ENCODE assay signal across 8 cellular contexts in genomic region chr19:45863840-45864628, GRCh38.
DNase-seq lines count a peak whose midpoint lies in the region; ATAC-seq and TF ChIP-seq lines count a peak whose summit lies in the region.

FOXA3 (plus strand) TSS chr19:45864326; CDS start chr19:45864457, 131 bp downstream.

- in situ Hi-C loops in astrocyte of the spinal cord (cut with HindIII; ENCODE audit: low sequenced_read_pairs), result no loop called here

- TF ChIP-seq CTCF in astrocyte of the spinal cord (IDR thresholded peaks at IDR 0.05; ENCODE audit: low read depth, low read length), result peak; percentile 47

- peak; percentile 42 for ATAC-seq in HG03108 (IDR thresholded peaks at IDR 0.05; ENCODE audit: unreplicated experiment)

- H3K4me3 ChIP-seq in SK-N-MC (peak within 1 kb of the TSS; percentile 96), astrocyte of the spinal cord (ENCODE audit: low read depth, low read length) (peak within 1 kb of the TSS; percentile 97)

- H3K9ac ChIP-seq in ES-I3 (ENCODE audit: low read depth, low read length), result peak within 1 kb of the TSS; percentile 97
- H3K9ac ChIP-seq in SK-N-MC (ENCODE audit: insufficient read length), result peak within 1 kb of the TSS; percentile 38

- no peaks in the 10 kb centered on the region for H3K9me3 ChIP-seq in ES-I3 (ENCODE audit: control insufficient read depth, insufficient read depth, low read length)
- no peaks in the 10 kb centered on the region for H3K9me3 ChIP-seq in SK-N-MC (ENCODE audit: low read depth, low read length)

- H3K36me3 ChIP-seq in ES-I3 (ENCODE audit: insufficient read depth, low read length) (no peaks in the 10 kb centered on the region; the same call in 1 of the 2 replicates), SK-N-MC (ENCODE audit: insufficient read depth, low read length) (peaks cover 13% of the 10 kb centered on the region)

- peaks cover 21% of the 10 kb centered on the region; the same call in 1 of the 2 replicates for H3K4me1 ChIP-seq in ES-I3 (ENCODE audit: insufficient read depth, low read length)

- H3K27ac ChIP-seq in SK-N-MC, result no peak within 1 kb of the TSS

- no peak for DNase-seq in SK-N-MC (ENCODE audit: low read depth, low spot score)
- peak; percentile 8 for DNase-seq in astrocyte of the spinal cord (ENCODE audit: low read depth, low spot score)
- DNase-seq in islet precursor cell, result peak; percentile 81
- DNase-seq in stimulated activated CD4-positive, alpha-beta T cell treated with anti-CD3 and anti-CD28 coated beads, Interleukin-2, amount 100 ng/mL, for 24 hours, result peak; percentile 64 to 68
- DNase-seq in cerebellar cortex (ENCODE audit: low spot score), result no peak
- DNase-seq in foreskin melanocyte, result no peak

Comparison
In these comparisons a context has a peak if more than half of its experiments do, and no peak if none do; other contexts are left out.
1. DNase-seq: peak in astrocyte of the spinal cord (single experiment), islet precursor cell (single experiment) and stimulated activated CD4-positive, alpha-beta T cell treated with anti-CD3 and anti-CD28 coated beads, Interleukin-2, amount 100 ng/mL, for 24 hours (2 of 2); none in SK-N-MC (single experiment), cerebellar cortex (single experiment) and foreskin melanocyte (single experiment).